Comparison of ENCODE assay signal across 1 cellular context in genomic region chr6:136294621-136295020, GRCh38.
TF ChIP-seq lines count a peak whose summit lies in the region.

No MANE protein-coding gene starts in this region.

TF ChIP-seq in HepG2, 621 proteins besides CTCF, POLR2A, EP300 and RAD21 (continued from another document):
- TF ChIP-seq ZNF737 (CRISPR knock-in tag; IDR thresholded peaks at IDR 0.05; ENCODE audit: borderline replicate concordance) (no peak), ZSCAN21 (CRISPR knock-in tag; IDR thresholded peaks at IDR 0.05; ENCODE audit: borderline replicate concordance) (no peak), SP5 (CRISPR knock-in tag; IDR thresholded peaks at IDR 0.05; ENCODE audit: borderline replicate concordance, low read depth) (no peak), E2F5 (CRISPR knock-in tag; conservative IDR thresholded peaks at IDR 0.05) (no peak), ZBTB20 (CRISPR knock-in tag; IDR thresholded peaks at IDR 0.05; ENCODE audit: borderline replicate concordance, low read depth) (no peak), MAF1 (CRISPR knock-in tag; IDR thresholded peaks at IDR 0.05; ENCODE audit: borderline replicate concordance) (no peak), SKI (IDR thresholded peaks at IDR 0.05; ENCODE audit: partially characterized antibody) (no peak), MAZ (IDR thresholded peaks at IDR 0.05; ENCODE audit: borderline replicate concordance, low read depth, low read length) (no peak), MAZ (CRISPR knock-in tag; IDR thresholded peaks at IDR 0.05; ENCODE audit: low read depth) (no peak), NFYC (CRISPR knock-in tag; IDR thresholded peaks at IDR 0.05) (no peak), ZNF121 (CRISPR knock-in tag; IDR thresholded peaks at IDR 0.05) (no peak), ZNF296 (CRISPR knock-in tag; conservative IDR thresholded peaks at IDR 0.05) (no peak), ZFY (CRISPR knock-in tag; IDR thresholded peaks at IDR 0.05) (no peak), HCFC1 (IDR thresholded peaks at IDR 0.05; ENCODE audit: low read depth, low read length) (no peak), ZNF207 (IDR thresholded peaks at IDR 0.05; ENCODE audit: borderline replicate concordance) (no peak), ZNF788 (CRISPR knock-in tag; IDR thresholded peaks at IDR 0.05; ENCODE audit: borderline replicate concordance) (no peak)
- TF ChIP-seq, protein P1, sequence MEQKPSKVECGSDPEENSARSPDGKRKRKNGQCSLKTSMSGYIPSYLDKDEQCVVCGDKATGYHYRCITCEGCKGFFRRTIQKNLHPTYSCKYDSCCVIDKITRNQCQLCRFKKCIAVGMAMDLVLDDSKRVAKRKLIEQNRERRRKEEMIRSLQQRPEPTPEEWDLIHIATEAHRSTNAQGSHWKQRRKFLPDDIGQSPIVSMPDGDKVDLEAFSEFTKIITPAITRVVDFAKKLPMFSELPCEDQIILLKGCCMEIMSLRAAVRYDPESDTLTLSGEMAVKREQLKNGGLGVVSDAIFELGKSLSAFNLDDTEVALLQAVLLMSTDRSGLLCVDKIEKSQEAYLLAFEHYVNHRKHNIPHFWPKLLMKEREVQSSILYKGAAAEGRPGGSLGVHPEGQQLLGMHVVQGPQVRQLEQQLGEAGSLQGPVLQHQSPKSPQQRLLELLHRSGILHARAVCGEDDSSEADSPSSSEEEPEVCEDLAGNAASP (CRISPR knock-in tag; IDR thresholded peaks at IDR 0.05; ENCODE audit: borderline replicate concordance): no peak
